ENCODE assay signal across 19 cellular contexts in genomic region chr12:96302706-96303310, GRCh38.
A peak's percentile ranks its signal among the peaks of the same experiment; 100 is the strongest.
DNase-seq lines count a peak whose midpoint lies in the region; ATAC-seq and TF ChIP-seq lines count a peak whose summit lies in the region.
"Had no signal": no experiment of that assay in that cellular context is flagged by ENCODE, and none has a peak within 500 bp of the region (broad histone marks: within the 10 kb centered on the region; RNA-seq: fewer than 3 reads in every experiment).

No MANE protein-coding gene starts in this region.

- POLR2A ChIA-PET in A673 (lab: Charles Lee; ENCODE audit: low non-redundant PET): no interaction called here

- H3F3A ChIP-seq in SU-DHL-6 (ENCODE audit: insufficient read depth): peaks cover 24% of the 10 kb centered on the region; the same call in 1 of the 2 replicates

- in situ Hi-C loops in transverse colon (cut with MboI; ENCODE audit: low pct_ligation_motif_present in 1 of 4, low pct_unique_long_range_greater_than_20kb in 1 of 4, low sequenced_read_pairs in 3 of 4): no loop called here

- H4K20me1 ChIP-seq in Karpas-422 (ENCODE audit: insufficient read depth, low read depth, low read length): no peaks in the 10 kb centered on the region
- H4K20me1 ChIP-seq in SU-DHL-6 (ENCODE audit: low read depth, low read length): no peaks in the 10 kb centered on the region

- DNase-seq in A673 (ENCODE audit: low spot score) (peak; percentile 4), Karpas-422 (no peak), foreskin keratinocyte (no peak), transverse colon (no peak)
- DNase-seq in activated effector memory CD4-positive, alpha-beta T cell treated with Interleukin-2 at 50 U/mL for 16 hours: no peak
- DNase-seq: activated CD4-positive, CD25-positive, alpha-beta regulatory T cell treated with anti-CD3 and anti-CD28 coated beads, Interleukin-2, amount 50 U/mL, for 72 hours; BE2C; DMS53; GDM1; NCI-H1092; NCI-H2107; Peyer's patch; psoas muscle; SIG-M5 had no signal

- no peaks in the 10 kb centered on the region for H3K9me2 ChIP-seq in Karpas-422 (replicated peaks; ENCODE audit: insufficient read depth, low read length)
- H3K9me2 ChIP-seq in SU-DHL-6 (replicated peaks; ENCODE audit: insufficient read depth, low read length): no peaks in the 10 kb centered on the region

- ATAC-seq in foreskin keratinocyte (no peak), GM19452 (IDR thresholded peaks at IDR 0.05; ENCODE audit: unreplicated experiment) (no peak)
- ATAC-seq: psoas muscle had no signal

- CTCF ChIA-PET in A673 (lab: Charles Lee): interaction anchor here (0.5 kb wide), 1 partner anchor 99 kb away, joined by 4 read pairs; no protein-coding TSS in a partner anchor

- no peaks in the 10 kb centered on the region for H3K9me3 ChIP-seq in A673 (ENCODE audit: low read depth, low read length, poor library complexity, severe bottlenecking)
- no peaks in the 10 kb centered on the region for H3K9me3 ChIP-seq in Karpas-422 (ENCODE audit: low read length)
- no peaks in the 10 kb centered on the region for H3K9me3 ChIP-seq in SU-DHL-6 (ENCODE audit: insufficient read depth, low read length)
- H3K9me3 ChIP-seq in transverse colon: no peaks in the 10 kb centered on the region
- H3K9me3 ChIP-seq: BE2C, breast epithelium, Peyer's patch, psoas muscle had no signal

- no TSS peak for BruUV-seq in A673 (replicated peaks; lab: Mats Ljungman, UMichigan)

- H3K27me3 ChIP-seq in A673 (replicated peaks; ENCODE audit: insufficient read depth, low read depth, low read length, poor library complexity) (no peaks in the 10 kb centered on the region), Karpas-422 (ENCODE audit: low read length) (no peaks in the 10 kb centered on the region), SU-DHL-6 (ENCODE audit: low read length) (no peaks in the 10 kb centered on the region), layer of hippocampus (ENCODE audit: control insufficient read depth, insufficient read depth, low read length) (no peaks in the 10 kb centered on the region), foreskin keratinocyte (no peaks in the 10 kb centered on the region), transverse colon (no peaks in the 10 kb centered on the region)
- H3K27me3 ChIP-seq: BE2C, breast epithelium, Peyer's patch had no signal

- peaks cover 16% of the 10 kb centered on the region for H3K36me3 ChIP-seq in A673 (ENCODE audit: insufficient read depth, low read length, poor library complexity, severe bottlenecking)
- H3K36me3 ChIP-seq in Karpas-422 (ENCODE audit: insufficient read depth, low read length): peaks cover 5% of the 10 kb centered on the region; the same call in 1 of the 2 replicates
- H3K36me3 ChIP-seq in SU-DHL-6 (ENCODE audit: low read length): peaks cover 19% of the 10 kb centered on the region; the same call in 1 of the 2 replicates
- H3K36me3 ChIP-seq in transverse colon: peaks cover 0 to 12% (median 5%) of the 10 kb centered on the region in 4 donors
- H3K36me3 ChIP-seq: BE2C, breast epithelium had no signal

- H3K9ac ChIP-seq in Karpas-422 (ENCODE audit: low read length): no peak overlapping the region
- H3K9ac ChIP-seq in SU-DHL-6 (ENCODE audit: low read length): no peak overlapping the region

- H3K27ac ChIP-seq in A673 (ENCODE audit: low read depth, low read length, poor library complexity, severe bottlenecking): no peak overlapping the region
- H3K27ac ChIP-seq in Karpas-422 (ENCODE audit: low read length): 0 out of 2 replicates have a peak overlapping the region, but pooled peaks have one; percentile 17
- H3K27ac ChIP-seq in SU-DHL-6 (ENCODE audit: low read depth, low read length): peak overlapping the region; percentile 2; the same call in 1 of the 2 replicates
- peak overlapping the region; percentile 69 for H3K27ac ChIP-seq in layer of hippocampus (ENCODE audit: low read depth, low read length)
- H3K27ac ChIP-seq in foreskin keratinocyte: no peak overlapping the region
- H3K27ac ChIP-seq in transverse colon: no peak overlapping the region
- H3K27ac ChIP-seq: breast epithelium, coronary artery, Peyer's patch, psoas muscle had no signal

- intact Hi-C loops in A673 (cut with micrococcal nuclease; ENCODE audit: unreplicated experiment): no loop called here
- intact Hi-C loops in transverse colon (cut with DNase I; ENCODE audit: low total_unique reads): no loop called here

- no peak for TF ChIP-seq POLR2A in transverse colon (IDR thresholded peaks at IDR 0.05)

- H2AFZ ChIP-seq in Karpas-422 (ENCODE audit: low read length) (no peak overlapping the region), SU-DHL-6 (ENCODE audit: low read depth, low read length, severe bottlenecking) (no peak overlapping the region)

- TF ChIP-seq CTCF in A673 (conservative IDR thresholded peaks at IDR 0.05; ENCODE audit: low read depth, low read length): no peak
- no peak for TF ChIP-seq CTCF in SU-DHL-6 (IDR thresholded peaks at IDR 0.05; ENCODE audit: insufficient read depth, low read length, poor library complexity, severe bottlenecking)
- TF ChIP-seq CTCF in foreskin keratinocyte (conservative IDR thresholded peaks at IDR 0.05): no peak
- no peak for TF ChIP-seq CTCF in transverse colon (IDR thresholded peaks at IDR 0.05)

- H3K79me2 ChIP-seq in Karpas-422 (ENCODE audit: low read length) (peaks cover 65% of the 10 kb centered on the region), SU-DHL-6 (ENCODE audit: insufficient read depth, low read length) (peaks cover 42% of the 10 kb centered on the region)

- no peak for TF ChIP-seq EP300 in transverse colon (IDR thresholded peaks at IDR 0.05; ENCODE audit: low read depth)

- H3K4me1 ChIP-seq in A673 (ENCODE audit: insufficient read depth, low read length, poor library complexity, severe bottlenecking) (peaks cover 22% of the 10 kb centered on the region), Karpas-422 (ENCODE audit: low read length) (peaks cover 4% of the 10 kb centered on the region), foreskin keratinocyte (no peaks in the 10 kb centered on the region), transverse colon (peaks cover 0 to 12% (median 0%) of the 10 kb centered on the region in 4 donors)
- H3K4me1 ChIP-seq: breast epithelium, psoas muscle had no signal

- H3K4me2 ChIP-seq in Karpas-422 (ENCODE audit: low read depth, low read length, poor library complexity, severe bottlenecking) (no peak overlapping the region), SU-DHL-6 (ENCODE audit: low read depth, low read length, poor library complexity, severe bottlenecking) (no peak overlapping the region)

- H3K4me3 ChIP-seq in A673 (ENCODE audit: low read depth, low read length, poor library complexity, severe bottlenecking) (no peak overlapping the region), Karpas-422 (ENCODE audit: low read length) (no peak overlapping the region), SU-DHL-6 (ENCODE audit: insufficient read depth, low read length, poor library complexity, severe bottlenecking) (no peak overlapping the region), transverse colon (no peak overlapping the region)
- H3K4me3 ChIP-seq: breast epithelium, coronary artery, Peyer's patch, psoas muscle had no signal

- 73 to 76% methylated on average over 2 of the region's 2 CpGs for WGBS in transverse colon (ENCODE audit: low coverage in 1 of 2), 2 donors

Comparison
In these comparisons a context has a peak if more than half of its experiments do, and no peak if none do; other contexts are left out.
1. H3K27ac ChIP-seq: peak in Karpas-422 (single experiment), SU-DHL-6 (single experiment) and layer of hippocampus (single experiment); none in A673 (single experiment), foreskin keratinocyte (single experiment) and transverse colon (0 of 4).